ENCODE assay signal across 20 cellular contexts in genomic region chr2:64613276-64613675, GRCh38.
"Had no signal": no experiment of that assay in that cellular context is flagged by ENCODE, and none has a peak within 500 bp of the region (broad histone marks: within the 10 kb centered on the region; RNA-seq: fewer than 3 reads in every experiment).

No MANE protein-coding gene starts in this region.

- H3K36me3 ChIP-seq: left ventricle myocardium inferior had no signal

- ATAC-seq: activated CD8-positive, alpha-beta T cell treated with anti-CD3 and anti-CD28 coated beads, Interleukin-2, amount 10 ng/mL, durations not matched to agents 7 days and 5 days; activated naive CD4-positive, alpha-beta T cell treated with anti-CD3 and anti-CD28 coated beads, Interleukin-2, amount 50 U/mL, for 72 hours; naive thymus-derived CD8-positive, alpha-beta T cell had no signal

- H3K4me2 ChIP-seq: smooth muscle cell had no signal

- H3K27me3 ChIP-seq: testis had no signal

- H3K9me3 ChIP-seq: left ventricle myocardium inferior, testis had no signal

- DNase-seq: activated B cell treated with CpG ODN at 0.5 μM for 24 hours; activated CD4-positive, alpha-beta T cell treated with anti-CD3 and anti-CD28 coated beads for 48 hours; activated CD8-positive, alpha-beta memory T cell treated with anti-CD3 and anti-CD28 coated beads, Interleukin-2, amount 50 U/mL, for 4 hours; activated CD8-positive, alpha-beta T cell treated with anti-CD3 and anti-CD28 coated beads, Interleukin-2, amount 10 ng/mL, durations not matched to agents 7 days and 5 days; activated gamma-delta T cell; activated T-cell treated with anti-CD3 and anti-CD28 coated beads, Interleukin-2, amount 50 U/mL, for 48 hours; amniotic stem cell; effector CD8-positive, alpha-beta T cell; hippocampal formation; left ventricle myocardium inferior; naive thymus-derived CD8-positive, alpha-beta T cell; posterior cingulate gyrus; stimulated activated CD4-positive, alpha-beta T cell treated with anti-CD3 and anti-CD28 coated beads, Interleukin-4, amount 100 ng/mL, for 4 hours; SW 1271; testis had no signal

- H3K27ac Mint-ChIP-seq: activated B cell treated with CpG ODN at 0.5 μM for 24 hours; activated CD8-positive, alpha-beta T cell treated with anti-CD3 and anti-CD28 coated beads, Interleukin-2, amount 10 ng/mL, durations not matched to agents 7 days and 5 days; activated naive CD4-positive, alpha-beta T cell treated with anti-CD3 and anti-CD28 coated beads, Interleukin-2, amount 50 U/mL, for 72 hours; brain; memory B cell; stimulated activated naive CD8-positive, alpha-beta T cell treated with anti-CD3 and anti-CD28 coated beads, Interleukin-15, Interleukin-2, amounts not matched to agents 100 ng/mL and 50 ng/mL, for 24 hours had no signal

- H3K36me3 Mint-ChIP-seq: activated naive CD4-positive, alpha-beta T cell treated with anti-CD3 and anti-CD28 coated beads, Interleukin-2, amount 50 U/mL, for 72 hours; brain; memory B cell; naive thymus-derived CD8-positive, alpha-beta T cell had no signal

- H3K4me3 Mint-ChIP-seq: activated B cell treated with CpG ODN at 0.5 μM for 24 hours; activated CD8-positive, alpha-beta T cell treated with anti-CD3 and anti-CD28 coated beads, Interleukin-2, amount 10 ng/mL, durations not matched to agents 7 days and 5 days; brain; memory B cell; stimulated activated naive CD8-positive, alpha-beta T cell treated with anti-CD3 and anti-CD28 coated beads, Interleukin-15, Interleukin-2, amounts not matched to agents 100 ng/mL and 50 ng/mL, for 24 hours had no signal

- H3K4me1 ChIP-seq: testis had no signal

- H3K4me3 ChIP-seq: left ventricle myocardium inferior, smooth muscle cell, testis had no signal

- H3K27me3 Mint-ChIP-seq: activated B cell treated with CpG ODN at 0.5 μM for 24 hours; memory B cell; naive thymus-derived CD8-positive, alpha-beta T cell; stimulated activated naive CD8-positive, alpha-beta T cell treated with anti-CD3 and anti-CD28 coated beads, Interleukin-15, Interleukin-2, amounts not matched to agents 100 ng/mL and 50 ng/mL, for 24 hours had no signal

- H3K9me3 Mint-ChIP-seq: activated B cell treated with CpG ODN at 0.5 μM for 24 hours; activated naive CD4-positive, alpha-beta T cell treated with anti-CD3 and anti-CD28 coated beads, Interleukin-2, amount 50 U/mL, for 72 hours; memory B cell; naive thymus-derived CD8-positive, alpha-beta T cell; stimulated activated naive CD8-positive, alpha-beta T cell treated with anti-CD3 and anti-CD28 coated beads, Interleukin-15, Interleukin-2, amounts not matched to agents 100 ng/mL and 50 ng/mL, for 24 hours had no signal

- H3K27ac ChIP-seq: left ventricle myocardium inferior, testis had no signal
